Comparison of ENCODE assay signal across 1 cellular context in genomic region chr3:195259564-195260285, GRCh38.
TF ChIP-seq lines count a peak whose summit lies in the region.

No MANE protein-coding gene starts in this region.

TF ChIP-seq in HepG2, 621 proteins besides CTCF, POLR2A, EP300 and RAD21 (continued from another document and continues in another):
- TF ChIP-seq HNF1A (IDR thresholded peaks at IDR 0.05; ENCODE audit: low read depth) (no peak), HNF1A (CRISPR knock-in tag; IDR thresholded peaks at IDR 0.05; ENCODE audit: borderline replicate concordance) (peak; percentile 84), SSRP1 (CRISPR knock-in tag; IDR thresholded peaks at IDR 0.05) (no peak), RFXAP (CRISPR knock-in tag; IDR thresholded peaks at IDR 0.05; ENCODE audit: borderline replicate concordance) (peak; percentile 42; the same call in 1 of the 2 replicates), ZNF556 (CRISPR knock-in tag; IDR thresholded peaks at IDR 0.05; ENCODE audit: borderline replicate concordance) (no peak), SNAPC5 (CRISPR knock-in tag; IDR thresholded peaks at IDR 0.05; ENCODE audit: borderline replicate concordance) (no peak), RBAK (CRISPR knock-in tag; IDR thresholded peaks at IDR 0.05) (no peak), ZNF251 (CRISPR knock-in tag; IDR thresholded peaks at IDR 0.05) (no peak), ZNF274 (CRISPR knock-in tag; IDR thresholded peaks at IDR 0.05) (peak; percentile 33; the same call in 1 of the 2 replicates), THAP9 (CRISPR knock-in tag; IDR thresholded peaks at IDR 0.05; ENCODE audit: borderline replicate concordance) (no peak), ZNF383 (CRISPR knock-in tag; IDR thresholded peaks at IDR 0.05; ENCODE audit: borderline replicate concordance) (no peak), ATF4 (CRISPR knock-in tag; IDR thresholded peaks at IDR 0.05) (peak in 1 of 2 experiments; percentile 61; a peak in 2 of 4 replicates), TAF15 (IDR thresholded peaks at IDR 0.05; ENCODE audit: low read depth, low read length, poor library complexity, severe bottlenecking) (peak; percentile 69), ZNF775 (CRISPR knock-in tag; IDR thresholded peaks at IDR 0.05; ENCODE audit: borderline replicate concordance) (peak; percentile 74; the same call in 1 of the 2 replicates), ZNF784 (CRISPR knock-in tag; IDR thresholded peaks at IDR 0.05; ENCODE audit: borderline replicate concordance) (peak; percentile 75; the same call in 1 of the 2 replicates), NFYB (CRISPR knock-in tag; IDR thresholded peaks at IDR 0.05) (no peak), BRF2 (CRISPR knock-in tag; IDR thresholded peaks at IDR 0.05) (peak; percentile 35; the same call in 1 of the 2 replicates), ZNF576 (CRISPR knock-in tag; IDR thresholded peaks at IDR 0.05) (0 out of 2 replicates have a peak, but pooled peaks have one; percentile 90), ATF6 (CRISPR knock-in tag; conservative IDR thresholded peaks at IDR 0.05) (no peak), ZNF3 (CRISPR knock-in tag; IDR thresholded peaks at IDR 0.05) (no peak), ZNF580 (CRISPR knock-in tag; IDR thresholded peaks at IDR 0.05; ENCODE audit: borderline replicate concordance, low read depth) (peak; percentile 47; the same call in 1 of the 2 replicates), KAT7 (CRISPR knock-in tag; IDR thresholded peaks at IDR 0.05; ENCODE audit: borderline replicate concordance) (peak; percentile 91; the same call in 1 of the 2 replicates), KLF9 (CRISPR knock-in tag; IDR thresholded peaks at IDR 0.05; ENCODE audit: low read depth) (no peak), ZFP62 (CRISPR knock-in tag; IDR thresholded peaks at IDR 0.05) (no peak; the same call in 1 of the 2 replicates), IRF9 (CRISPR knock-in tag; IDR thresholded peaks at IDR 0.05; ENCODE audit: borderline replicate concordance) (0 out of 2 replicates have a peak, but pooled peaks have one; percentile 72), MAFF (IDR thresholded peaks at IDR 0.05; ENCODE audit: low read depth, low read length) (no peak), ZNF180 (CRISPR knock-in tag; IDR thresholded peaks at IDR 0.05; ENCODE audit: borderline replicate concordance, low read depth) (no peak), GPBP1L1 (CRISPR knock-in tag; IDR thresholded peaks at IDR 0.05) (no peak), TP53 (CRISPR knock-in tag; conservative IDR thresholded peaks at IDR 0.05) (no peak), ATM (IDR thresholded peaks at IDR 0.05; ENCODE audit: borderline replicate concordance) (no peak), TRIM22 (IDR thresholded peaks at IDR 0.05) (no peak), ZNF704 (CRISPR knock-in tag; IDR thresholded peaks at IDR 0.05; ENCODE audit: borderline replicate concordance) (no peak; the same call in 1 of the 2 replicates), FOXP4 (CRISPR knock-in tag; IDR thresholded peaks at IDR 0.05) (peak; percentile 76)
